ENCODE assay signal across 18 cellular contexts in genomic region chr15:68057758-68058157, GRCh38. TPM values are rescaled to one million over a fixed set of nuclear protein-coding genes. Genes with fewer than 3 reads are reported as not detected.
DNase-seq lines count a peak whose midpoint lies in the region; ATAC-seq lines count a peak whose summit lies in the region.
"Had no signal": no experiment of that assay in that cellular context is flagged by ENCODE, and none has a peak within 500 bp of the region (broad histone marks: within the 10 kb centered on the region; RNA-seq: fewer than 3 reads in every experiment).

No MANE protein-coding gene starts in this region.

- H3K23ac ChIP-seq in neuronal stem cell (ENCODE audit: low read depth, low read length, poor library complexity): no peak overlapping the region

- H4K8ac ChIP-seq in neuronal stem cell (ENCODE audit: low read depth, low read length): no peak overlapping the region

- peaks cover 12 to 44% of the 10 kb centered on the region in 2 donors for H3K4me1 Mint-ChIP-seq in stimulated activated naive B cell treated with anti-CD40 and anti-IgM and Interleukin-4, amounts not matched to agents 10 μg/mL and 1 μg/mL and 100 μg/mL, for 72 hours

- no CpG with 5 or more reads among the region's 6 CpGs for WGBS in neuronal stem cell (ENCODE audit: extremely low coverage in 2 of 2, insufficient read length in 2 of 2, insufficient replicate concordance in 1 of 2), 2 donors

- H3K4me3 ChIP-seq in endocrine pancreas (ENCODE audit: control insufficient read depth, insufficient read depth, low read length) (peak overlapping the region; percentile 96), neuronal stem cell (ENCODE audit: low read length in 2 of 2) (no peak overlapping the region)
- H3K4me3 ChIP-seq: gastroesophageal sphincter, pancreas had no signal

- no peak overlapping the region for H2BK120ac ChIP-seq in neuronal stem cell (ENCODE audit: low read depth, low read length)

- H2AK5ac ChIP-seq in neuronal stem cell (ENCODE audit: low read depth, low read length): no peak overlapping the region

- H2BK12ac ChIP-seq in neuronal stem cell (ENCODE audit: low read length): no peak overlapping the region

- no peak overlapping the region for H2BK15ac ChIP-seq in neuronal stem cell (ENCODE audit: low read length)

- no peak overlapping the region for H3K4ac ChIP-seq in neuronal stem cell (ENCODE audit: low read length)

- H3K27ac ChIP-seq in neuronal stem cell (replicated peaks; ENCODE audit: low read length): no peak overlapping the region
- H3K27ac ChIP-seq: coronary artery, gastroesophageal sphincter, pancreas, tibial artery had no signal

- H3K27me3 Mint-ChIP-seq in stimulated activated naive B cell treated with anti-CD40 and anti-IgM and Interleukin-4, amounts not matched to agents 10 μg/mL and 1 μg/mL and 100 μg/mL, for 72 hours: no peaks in the 10 kb centered on the region
- H3K27me3 Mint-ChIP-seq: B cell had no signal

- H3K4me1 ChIP-seq in endocrine pancreas (ENCODE audit: control insufficient read depth, insufficient read depth, low read length) (peaks cover 43% of the 10 kb centered on the region), neuronal stem cell (ENCODE audit: control insufficient read depth in 2 of 2, insufficient read depth in 1 of 2, low read depth in 1 of 2, low read length in 2 of 2) (peaks cover 5 to 34% of the 10 kb centered on the region in 2 donors)

- H3K27ac Mint-ChIP-seq in stimulated activated naive B cell treated with anti-CD40 and anti-IgM and Interleukin-4, amounts not matched to agents 10 μg/mL and 1 μg/mL and 100 μg/mL, for 72 hours: no peak overlapping the region
- H3K27ac Mint-ChIP-seq: B cell had no signal

- no peak overlapping the region for H4K91ac ChIP-seq in neuronal stem cell (ENCODE audit: low read depth, low read length, poor library complexity)

- H3K14ac ChIP-seq in neuronal stem cell (ENCODE audit: low read length): no peak overlapping the region

- H3K9ac ChIP-seq in endocrine pancreas (ENCODE audit: control insufficient read depth, insufficient read depth, low read length) (no peak overlapping the region), neuronal stem cell (ENCODE audit: low read depth, low read length, poor library complexity) (no peak overlapping the region)

- DNase-seq in ELF-1 (ENCODE audit: low read depth, low spot score): peak; percentile 18
- peak; percentile 83 for DNase-seq in NCI-H82 (lab: John Stamatoyannopoulos, UW)
- DNase-seq in neuronal stem cell (ENCODE audit: low spot score): no peak
- no peak for DNase-seq in stimulated activated naive B cell treated with anti-CD40 and anti-IgM and Interleukin-4, amounts not matched to agents 10 μg/mL and 1 μg/mL and 100 μg/mL, for 72 hours
- no peak for DNase-seq in activated CD4-positive, alpha-beta T cell treated with anti-CD3 and anti-CD28 coated beads for 48 hours
- DNase-seq: activated gamma-delta T cell, erythroblast, IMR-90, mammary epithelial cell, NCI-H748 treated with DMSO at 0.1 percent for 48 hours, pancreas, RPMI8226, tibial artery had no signal

- no peak overlapping the region for H2BK5ac ChIP-seq in neuronal stem cell (ENCODE audit: low read length)

- no peak overlapping the region for H3K4me3 Mint-ChIP-seq in stimulated activated naive B cell treated with anti-CD40 and anti-IgM and Interleukin-4, amounts not matched to agents 10 μg/mL and 1 μg/mL and 100 μg/mL, for 72 hours

- peak overlapping the region; percentile 32 for H3K4me2 ChIP-seq in neuronal stem cell (ENCODE audit: insufficient read depth, low read length, poor library complexity, severe bottlenecking)

- H3K79me1 ChIP-seq in neuronal stem cell (ENCODE audit: low read depth, low read length): no peaks in the 10 kb centered on the region

- H3K9me3 Mint-ChIP-seq in stimulated activated naive B cell treated with anti-CD40 and anti-IgM and Interleukin-4, amounts not matched to agents 10 μg/mL and 1 μg/mL and 100 μg/mL, for 72 hours: no peaks in the 10 kb centered on the region

- H3K9me3 ChIP-seq in endocrine pancreas (ENCODE audit: control insufficient read depth, low read length): no peaks in the 10 kb centered on the region
- no peaks in the 10 kb centered on the region for H3K9me3 ChIP-seq in neuronal stem cell (replicated peaks in 1 of 2; ENCODE audit: control insufficient read depth in 2 of 2, insufficient read depth in 1 of 2, low read depth in 1 of 2, low read length in 2 of 2)
- H3K9me3 ChIP-seq: gastroesophageal sphincter, pancreas, tibial artery had no signal

- H3K27me3 ChIP-seq in endocrine pancreas (ENCODE audit: control insufficient read depth, insufficient read depth, low read length) (no peaks in the 10 kb centered on the region), neuronal stem cell (ENCODE audit: control insufficient read depth in 3 of 3, insufficient read depth in 3 of 3, low read depth in 1 of 3, low read length in 3 of 3) (no peaks in the 10 kb centered on the region)
- H3K27me3 ChIP-seq: gastroesophageal sphincter, pancreas, tibial artery had no signal

- no peak overlapping the region for H3K18ac ChIP-seq in neuronal stem cell (ENCODE audit: low read length)

- peaks cover 0 to 1% of the 10 kb centered on the region in 2 donors for H3K36me3 Mint-ChIP-seq in stimulated activated naive B cell treated with anti-CD40 and anti-IgM and Interleukin-4, amounts not matched to agents 10 μg/mL and 1 μg/mL and 100 μg/mL, for 72 hours

- H3K36me3 ChIP-seq in endocrine pancreas (ENCODE audit: control insufficient read depth, insufficient read depth, low read length) (no peaks in the 10 kb centered on the region), neuronal stem cell (replicated peaks in 1 of 2; ENCODE audit: control insufficient read depth in 2 of 2, insufficient read depth in 2 of 2, low read length in 2 of 2) (peaks cover 0 to 8% of the 10 kb centered on the region in 2 donors)
- H3K36me3 ChIP-seq: gastroesophageal sphincter, pancreas, tibial artery had no signal

- H2AFZ ChIP-seq in neuronal stem cell (ENCODE audit: low read length): no peak overlapping the region

- ATAC-seq in GM18868 (IDR thresholded peaks at IDR 0.05; ENCODE audit: unreplicated experiment): no peak
- ATAC-seq in stimulated activated naive B cell treated with anti-CD40 and anti-IgM and Interleukin-4, amounts not matched to agents 10 μg/mL and 1 μg/mL and 100 μg/mL, for 72 hours (replicated peaks): no peak
- ATAC-seq: gastroesophageal sphincter, pancreas had no signal

RNA-seq across cellular contexts. Expression of gene PIAS1, which starts 3.6 kb away (rescaled TPM):
- 97.5 TPM for polyA plus RNA-seq in neuronal stem cell (2013, experiment 1 of 2)
- 102 TPM for polyA plus RNA-seq in neuronal stem cell (2013, experiment 2 of 2)

Comparison
In these comparisons a context has a peak if more than half of its experiments do, and no peak if none do; other contexts are left out.
1. DNase-seq: peak in ELF-1 (single experiment) and NCI-H82 (single experiment); none in neuronal stem cell (single experiment), stimulated activated naive B cell treated with anti-CD40 and anti-IgM and Interleukin-4, amounts not matched to agents 10 μg/mL and 1 μg/mL and 100 μg/mL, for 72 hours (single experiment) and activated CD4-positive, alpha-beta T cell treated with anti-CD3 and anti-CD28 coated beads for 48 hours (single experiment).